8 cellular contexts compared by ENCODE assay signal in the genomic region with DNA sequence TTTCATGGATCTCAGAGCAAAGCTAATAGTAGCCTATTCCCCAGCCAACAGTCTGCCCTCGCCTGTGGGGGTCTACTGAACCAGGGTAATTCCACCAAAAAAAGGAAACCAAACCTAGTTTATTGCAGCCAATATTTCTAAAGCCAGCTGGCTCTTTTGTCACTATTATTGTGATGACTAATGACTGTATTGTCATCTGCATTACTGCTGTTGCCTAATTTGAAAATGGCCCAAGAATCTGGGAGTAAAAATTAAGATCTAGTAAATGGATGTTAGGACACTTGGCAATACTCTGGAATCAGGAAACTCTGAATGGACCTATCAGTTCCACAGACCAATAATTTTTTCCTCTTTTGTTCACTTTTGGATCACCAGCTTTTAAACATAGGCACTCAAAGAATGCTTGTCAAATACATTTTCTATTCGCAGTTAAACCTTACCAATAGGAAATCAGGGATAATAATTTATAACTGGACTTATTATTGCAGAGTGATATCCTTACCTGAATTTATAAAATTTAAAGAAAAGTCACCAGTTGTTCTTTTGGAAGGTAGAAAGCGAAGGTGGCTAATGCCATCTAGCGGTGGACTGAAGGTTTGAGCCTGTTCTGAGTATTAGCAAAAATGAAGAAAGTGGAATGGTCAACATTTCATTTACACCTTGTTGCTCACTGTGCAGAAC.
DNase-seq lines count a peak whose midpoint lies in the region; ATAC-seq, FAIRE-seq and TF ChIP-seq lines count a peak whose summit lies in the region.

No MANE protein-coding gene starts in this region.

- H4K8ac ChIP-seq in trophoblast cell (ENCODE audit: low read depth, low read length) = no peak overlapping the region

- no peaks in the 10 kb centered on the region for H3K79me1 ChIP-seq in trophoblast cell (ENCODE audit: low read length)

- no peaks in the 10 kb centered on the region for H3K27me3 ChIP-seq in trophoblast cell (ENCODE audit: insufficient read depth, low read length)

- H3K36me3 ChIP-seq in trophoblast cell (ENCODE audit: control insufficient read depth in 1 of 2, insufficient read depth in 2 of 2, low read length in 2 of 2) = no peaks in the 10 kb centered on the region

- H2AFZ ChIP-seq in trophoblast cell (ENCODE audit: insufficient read depth, low read length, poor library complexity) = no peak overlapping the region

- FAIRE-seq in GM19239 (lab: Jason Lieb, UNC) = peak; percentile 87

- no peak overlapping the region for H3K4ac ChIP-seq in trophoblast cell (ENCODE audit: low read depth, low read length)

- no peaks in the 10 kb centered on the region for H3K79me2 ChIP-seq in trophoblast cell (ENCODE audit: control insufficient read depth, insufficient read depth, low read length, poor library complexity)

- no peak overlapping the region for H3K4me3 ChIP-seq in fibroblast of villous mesenchyme (ENCODE audit: low read depth, low read length)
- no peak overlapping the region for H3K4me3 ChIP-seq in trophoblast cell (ENCODE audit: low read depth, low read length)

- H4K91ac ChIP-seq in trophoblast cell (ENCODE audit: low read depth, low read length) = no peak overlapping the region

- no CpG with 5 or more reads among the region's 4 CpGs for WGBS in trophoblast cell (ENCODE audit: extremely low coverage, insufficient coverage, insufficient read length)

- no peak overlapping the region for H3K27ac ChIP-seq in trophoblast cell (ENCODE audit: low read depth, low read length)

- no peak overlapping the region for H3K18ac ChIP-seq in trophoblast cell (ENCODE audit: low read length)

- H4K12ac ChIP-seq in trophoblast cell (ENCODE audit: low read depth, low read length) = no peak overlapping the region

- peak; percentile 87 for TF ChIP-seq CTCF in fibroblast of villous mesenchyme (IDR thresholded peaks at IDR 0.05; ENCODE audit: insufficient read depth, low read depth, low read length)

- no peak overlapping the region for H2AK5ac ChIP-seq in trophoblast cell (ENCODE audit: low read length)

- H3K4me2 ChIP-seq in trophoblast cell (ENCODE audit: low read length) = no peak overlapping the region

- DNase-seq in AML-193 (lab: John Stamatoyannopoulos, UW) = peak; percentile 34 to 62
- DNase-seq in GM19239 (ENCODE audit: insufficient read length, low spot score) = no peak
- DNase-seq in NCI-H345 (lab: John Stamatoyannopoulos, UW) = peak; percentile 43
- peak; percentile 56 for DNase-seq in activated CD8-positive, alpha-beta memory T cell treated with anti-CD3 and anti-CD28 coated beads for 24 hours
- DNase-seq in fibroblast of villous mesenchyme (ENCODE audit: low read depth) = peak; percentile 50
- DNase-seq in trophoblast cell = peak; percentile 10 to 77

- no peak for ATAC-seq in GM18502 (IDR thresholded peaks at IDR 0.05; ENCODE audit: poor library complexity, unreplicated experiment)
- no peak for ATAC-seq in GM18868 (IDR thresholded peaks at IDR 0.05; ENCODE audit: unreplicated experiment)

- H2BK120ac ChIP-seq in trophoblast cell (ENCODE audit: insufficient read depth, low read length, poor library complexity) = no peak overlapping the region

- no peak overlapping the region for H3K14ac ChIP-seq in trophoblast cell (ENCODE audit: low read length)

- H3K4me1 ChIP-seq in trophoblast cell (ENCODE audit: control insufficient read depth in 1 of 2, insufficient read depth in 2 of 2, low read length in 2 of 2) = no peaks in the 10 kb centered on the region

- H2BK5ac ChIP-seq in trophoblast cell (ENCODE audit: low read depth, low read length, poor library complexity) = no peak overlapping the region

- H3K9me3 ChIP-seq in trophoblast cell (ENCODE audit: insufficient read depth, low read depth, low read length) = peaks cover 2% of the 10 kb centered on the region

- H3K9ac ChIP-seq in trophoblast cell (ENCODE audit: low read length) = no peak overlapping the region

- no peak overlapping the region for H3K23ac ChIP-seq in trophoblast cell (ENCODE audit: low read length)

- H2BK12ac ChIP-seq in trophoblast cell (ENCODE audit: low read length) = no peak overlapping the region
